13 cellular contexts compared by ENCODE assay signal in the genomic region with DNA sequence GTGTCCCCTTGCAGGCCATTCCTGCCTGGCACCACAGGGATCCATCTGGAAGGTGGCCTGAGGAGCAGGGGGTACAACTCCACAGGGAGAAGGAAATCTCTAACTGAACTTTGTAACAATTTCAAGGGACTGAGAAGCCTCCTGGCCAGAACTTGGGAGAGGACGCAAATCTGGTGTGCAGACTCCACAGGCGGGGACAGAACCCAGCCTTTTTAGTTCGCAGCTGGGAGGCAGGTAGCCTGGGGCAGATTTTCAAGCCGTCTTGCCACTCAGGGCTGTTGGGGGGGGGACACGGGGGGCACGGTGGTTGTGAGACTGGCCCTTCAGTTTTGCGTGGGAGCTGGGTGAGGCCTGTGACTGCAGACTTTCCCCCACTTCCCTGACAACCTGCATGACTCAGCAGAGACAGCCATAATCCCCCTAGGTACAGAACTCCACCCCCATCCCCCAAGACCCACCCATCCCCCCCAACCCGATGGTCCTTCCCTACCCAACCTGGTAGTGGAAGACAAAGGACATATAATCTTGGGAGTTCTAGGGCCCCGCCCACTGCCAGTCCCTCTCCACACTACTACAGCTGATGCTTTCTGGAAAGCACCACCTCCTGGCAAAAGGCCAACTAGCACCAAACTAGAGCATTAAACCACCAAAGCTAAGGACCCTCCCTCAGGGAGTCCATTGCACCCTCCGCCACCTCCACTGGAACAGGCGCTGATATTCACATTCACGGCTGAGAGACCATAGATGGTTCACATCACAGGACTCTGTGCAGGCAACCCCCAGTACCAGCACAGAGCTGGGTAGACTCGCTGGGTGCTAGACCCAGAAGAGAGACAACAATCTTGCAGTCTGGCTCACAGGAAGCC.
DNase-seq lines count a peak whose midpoint lies in the region; ATAC-seq and TF ChIP-seq lines count a peak whose summit lies in the region.
"Had no signal": no experiment of that assay in that cellular context is flagged by ENCODE, and none has a peak within 500 bp of the region (broad histone marks: within the 10 kb centered on the region; RNA-seq: fewer than 3 reads in every experiment).

No MANE protein-coding gene starts in this region.

- DNase-seq in activated CD4-positive, alpha-beta T cell treated with anti-CD3 and anti-CD28 coated beads for 48 hours, result peak; percentile 26
- no peak for DNase-seq in activated CD4-positive, alpha-beta T cell treated with anti-CD3 and anti-CD28 coated beads, Interleukin-2, amount 50 U/mL, for 4 hours
- DNase-seq in KBM-7, result peak; percentile 46
- DNase-seq in brain microvascular endothelial cell, result no peak
- DNase-seq in stimulated activated CD8-positive, alpha-beta memory T cell treated with anti-CD3 and anti-CD28 coated beads, Interleukin-4, amount 100 ng/mL, for 48 hours, result peak; percentile 30
- DNase-seq in GM19238 (ENCODE audit: insufficient read length, low spot score), result no peak
- no peak for DNase-seq in NCI-H146 (lab: John Stamatoyannopoulos, UW)
- DNase-seq: caudate nucleus, GOT3, kidney glomerular epithelial cell, nucleus accumbens, stomach had no signal

- peak overlapping the region; percentile 48 for H3K27ac ChIP-seq in brain microvascular endothelial cell
- H3K27ac ChIP-seq: stomach had no signal

- peaks cover 6% of the 10 kb centered on the region for H3K36me3 ChIP-seq in brain microvascular endothelial cell (replicated peaks)

- TF ChIP-seq CTCF in brain microvascular endothelial cell (IDR thresholded peaks at IDR 0.05; ENCODE audit: low read depth, low read length, missing control alignments), result no peak

- ATAC-seq in GM21576 (IDR thresholded peaks at IDR 0.05; ENCODE audit: unreplicated experiment), result no peak

- H3K27me3 ChIP-seq in brain microvascular endothelial cell (replicated peaks), result no peaks in the 10 kb centered on the region
- H3K27me3 ChIP-seq: stomach had no signal

- in situ Hi-C loops in KBM-7 (cut with MboI; ENCODE audit: low pct_unique_long_range_greater_than_20kb, low sequenced_read_pairs) (no loop called here), brain microvascular endothelial cell (cut with HindIII; ENCODE audit: low pct_ligation_motif_present, low sequenced_read_pairs) (no loop called here)

- H3K4me3 ChIP-seq in brain microvascular endothelial cell (ENCODE audit: low read depth, low read length), result no peak overlapping the region
- H3K4me3 ChIP-seq: stomach had no signal

Comparison
In these comparisons a context has a peak if more than half of its experiments do, and no peak if none do; other contexts are left out.
1. DNase-seq: peak in activated CD4-positive, alpha-beta T cell treated with anti-CD3 and anti-CD28 coated beads for 48 hours (single experiment), KBM-7 (single experiment) and stimulated activated CD8-positive, alpha-beta memory T cell treated with anti-CD3 and anti-CD28 coated beads, Interleukin-4, amount 100 ng/mL, for 48 hours (single experiment); none in activated CD4-positive, alpha-beta T cell treated with anti-CD3 and anti-CD28 coated beads, Interleukin-2, amount 50 U/mL, for 4 hours (0 of 2), brain microvascular endothelial cell (single experiment), GM19238 (single experiment) and NCI-H146 (single experiment).